In genomic region chr6:31730631-31731086, GRCh38 we compare ENCODE assay signal across 9 cellular contexts. TPM values are rescaled to one million over a fixed set of nuclear protein-coding genes. Genes with fewer than 3 reads are reported as not detected.
DNase-seq lines count a peak whose midpoint lies in the region; ATAC-seq and TF ChIP-seq lines count a peak whose summit lies in the region.
"Had no signal": no experiment of that assay in that cellular context is flagged by ENCODE, and none has a peak within 500 bp of the region (broad histone marks: within the 10 kb centered on the region; RNA-seq: fewer than 3 reads in every experiment).

No MANE protein-coding gene starts in this region.

- no peak for ATAC-seq in HG03442 (IDR thresholded peaks at IDR 0.05; ENCODE audit: unreplicated experiment)

- no peak overlapping the region for H4K8ac ChIP-seq in H9 (replicated peaks; ENCODE audit: insufficient read length, low read depth, low read length)

- H2BK20ac ChIP-seq in H9 (ENCODE audit: low read depth, low read length, poor library complexity, severe bottlenecking), result no peak overlapping the region

- DNase-seq in H9 (peak; percentile 39), glutamatergic neuron (no peak), NCI-H1694 (lab: John Stamatoyannopoulos, UW) (no peak), nucleus accumbens (lab: John Stamatoyannopoulos, UW) (no peak), AG08396 (ENCODE audit: low spot score) (no peak)

- H3K79me2 ChIP-seq in H9 (ENCODE audit: insufficient read depth, low read length), result peaks cover 3% of the 10 kb centered on the region; the same call in 1 of the 2 replicates

- H4K91ac ChIP-seq in H9 (ENCODE audit: insufficient read length, low read depth, low read length), result no peak overlapping the region

- H3K9me3 ChIP-seq in H9 (ENCODE audit: control insufficient read depth, low read depth, low read length) (no peaks in the 10 kb centered on the region), skeletal muscle satellite cell (replicated peaks; ENCODE audit: low read length) (no peaks in the 10 kb centered on the region)

- H3K27ac ChIP-seq in H9 (ENCODE audit: insufficient read length, low read depth, low read length), result no peak overlapping the region
- peak overlapping the region; percentile 77 for H3K27ac ChIP-seq in VCaP

- H3K27me3 Mint-ChIP-seq in H9 (ENCODE audit: low read depth), result no peaks in the 10 kb centered on the region
- H3K27me3 Mint-ChIP-seq in glutamatergic neuron (ENCODE audit: unreplicated experiment), result peaks cover 22% of the 10 kb centered on the region

- H2AK5ac ChIP-seq in H9 (ENCODE audit: insufficient read length, low read length), result no peak overlapping the region

- no peak overlapping the region for H3K23ac ChIP-seq in H9 (ENCODE audit: insufficient read length, low read depth, low read length)

- H3T11ph ChIP-seq in H9 (ENCODE audit: low read length), result no peak overlapping the region

- H3K9me3 Mint-ChIP-seq in H9 (no peaks in the 10 kb centered on the region; a peak in 2 of 5 replicates), glutamatergic neuron (ENCODE audit: unreplicated experiment) (peaks cover 17% of the 10 kb centered on the region)

- H3K27me3 ChIP-seq in H9 (ENCODE audit: insufficient read depth, low read length), result no peaks in the 10 kb centered on the region
- H3K27me3 ChIP-seq in skeletal muscle satellite cell (ENCODE audit: control insufficient read depth, insufficient read depth, low read length), result no peaks in the 10 kb centered on the region

- peaks cover 62% of the 10 kb centered on the region for H3K36me3 ChIP-seq in skeletal muscle satellite cell (ENCODE audit: insufficient read depth, low read length)

- no peak overlapping the region for H3K4ac ChIP-seq in H9 (ENCODE audit: low read depth, low read length)

- no peaks in the 10 kb centered on the region for H4K20me1 ChIP-seq in H9 (ENCODE audit: control insufficient read depth, insufficient read depth, insufficient read length)

- H3K56ac ChIP-seq in H9 (ENCODE audit: insufficient read length, low read depth, low read length), result no peak overlapping the region

- peak overlapping the region; percentile 71 to 98 (median 97); a peak in 6 of 7 replicates for H3K27ac Mint-ChIP-seq in H9
- H3K27ac Mint-ChIP-seq in glutamatergic neuron (ENCODE audit: unreplicated experiment), result peak overlapping the region; percentile 96

- H3K4me1 Mint-ChIP-seq in H9 (peaks cover 29 to 31% of the 10 kb centered on the region in 2 experiments), glutamatergic neuron (ENCODE audit: low read depth, unreplicated experiment) (peaks cover 10% of the 10 kb centered on the region)

- H3K4me2 ChIP-seq in H9 (ENCODE audit: insufficient read depth, insufficient read length, low read length), result no peak overlapping the region
- H3K4me2 ChIP-seq in skeletal muscle satellite cell (ENCODE audit: low read length), result peak overlapping the region; percentile 90

- H3K4me3 Mint-ChIP-seq in H9 (peak overlapping the region; percentile 83 to 98), glutamatergic neuron (ENCODE audit: unreplicated experiment) (peak overlapping the region; percentile 98)

- H3K4me3 ChIP-seq in skeletal muscle satellite cell (ENCODE audit: low read length), result peak overlapping the region; percentile 79

- H3K9ac ChIP-seq in H9 (ENCODE audit: extremely low read depth, insufficient read length, low read length) (no peak overlapping the region), skeletal muscle satellite cell (ENCODE audit: low read depth, low read length) (peak overlapping the region; percentile 89)

- no peak overlapping the region for H4K5ac ChIP-seq in H9 (ENCODE audit: insufficient read length, low read depth, low read length)

- no peak overlapping the region for H2AFZ ChIP-seq in H9 (ENCODE audit: low read length)

- no peak overlapping the region for H2BK15ac ChIP-seq in H9 (ENCODE audit: low read depth, low read length)

- H3K79me1 ChIP-seq in H9 (ENCODE audit: insufficient read depth, low read depth, low read length, poor library complexity, severe bottlenecking), result no peaks in the 10 kb centered on the region

- H3K18ac ChIP-seq in H9 (ENCODE audit: insufficient read length, low read depth, low read length), result no peak overlapping the region

- no peak overlapping the region for H3K14ac ChIP-seq in H9 (ENCODE audit: insufficient read depth, low read length)

- TF ChIP-seq CTCF in H9 (conservative IDR thresholded peaks at IDR 0.05), result no peak
- no peak for TF ChIP-seq CTCF in VCaP (conservative IDR thresholded peaks at IDR 0.05)
- no peak for TF ChIP-seq CTCF in glutamatergic neuron (IDR thresholded peaks at IDR 0.05; ENCODE audit: partially characterized antibody, unreplicated experiment)

- peaks cover 5% of the 10 kb centered on the region; the same call in 1 of the 2 replicates for H3K4me1 ChIP-seq in H9 (ENCODE audit: insufficient read depth, low read length)
- peaks cover 28% of the 10 kb centered on the region for H3K4me1 ChIP-seq in skeletal muscle satellite cell (ENCODE audit: control insufficient read depth, insufficient read depth, low read length)

- no peak overlapping the region for H2BK12ac ChIP-seq in H9 (ENCODE audit: insufficient read length, low read depth, low read length)

- no CpG with 5 or more reads among the region's 11 CpGs for WGBS in H9 (ENCODE audit: extremely low coverage, insufficient read length, low lambda C conversion rate)

- peaks cover 43 to 74% (median 67%) of the 10 kb centered on the region in 3 experiments for H3K36me3 Mint-ChIP-seq in H9 (ENCODE audit: insufficient read depth in 1 of 3, low read depth in 3 of 3)
- peaks cover 12% of the 10 kb centered on the region for H3K36me3 Mint-ChIP-seq in glutamatergic neuron (ENCODE audit: unreplicated experiment)

- H2BK120ac ChIP-seq in H9 (ENCODE audit: low read depth, low read length, poor library complexity, severe bottlenecking), result no peak overlapping the region

- peaks cover 20% of the 10 kb centered on the region for H3K23me2 ChIP-seq in H9 (ENCODE audit: insufficient read length, low read depth, low read length, poor library complexity, severe bottlenecking)

- no peak overlapping the region for H2BK5ac ChIP-seq in H9 (ENCODE audit: insufficient read length, low read length)

RNA-seq across cellular contexts. Expression of gene DDAH2, which starts 1.6 kb away (rescaled TPM):
- total RNA-seq in H9 (2021) (70.5 and 73.2 TPM in 2 replicates), glutamatergic neuron (ENCODE audit: unreplicated experiment) (266 TPM)
- 24.0 and 28.4 TPM in 2 replicates for total RNA-seq in skeletal muscle satellite cell (2012; rRNA removed)

RNA-seq across cellular contexts. Expression of gene CLIC1, which starts 5.7 kb away (rescaled TPM):
- total RNA-seq in H9 (2021) (265 and 266 TPM in 2 replicates), glutamatergic neuron (ENCODE audit: unreplicated experiment) (310 TPM)
- total RNA-seq in skeletal muscle satellite cell (2012; rRNA removed), result 1,096 and 1,297 TPM in 2 replicates

RNA-seq across cellular contexts. Expression of gene MPIG6B, which starts 7.5 kb away (rescaled TPM):
- not detected in 2 replicates for total RNA-seq in H9 (2021)
- total RNA-seq in glutamatergic neuron (ENCODE audit: unreplicated experiment), result not detected
- total RNA-seq in skeletal muscle satellite cell (2012; rRNA removed), result not detected in 2 replicates
- total RNA-seq: LHCN-M2 had no signal

RNA-seq across cellular contexts. Expression of gene LY6G6C, which starts 9.1 kb away (rescaled TPM):
- total RNA-seq in H9 (2021), result 0.24 TPM in 1 of 2 replicates, not detected in the other
- total RNA-seq in glutamatergic neuron (ENCODE audit: unreplicated experiment), result 1.8 TPM
- total RNA-seq in skeletal muscle satellite cell (2012; rRNA removed), result not detected in 2 replicates
- total RNA-seq: LHCN-M2 had no signal

RNA-seq across cellular contexts. Expression of gene MSH5, which starts 9.1 kb away (rescaled TPM):
- total RNA-seq in H9 (2021) (21.5 and 22.4 TPM in 2 replicates), glutamatergic neuron (ENCODE audit: unreplicated experiment) (25.7 TPM)
- total RNA-seq in skeletal muscle satellite cell (2012; rRNA removed), result 13.8 and 19.3 TPM in 2 replicates
